In genomic region chr4:144583658-144584057, GRCh38 we compare ENCODE assay signal across 15 cellular contexts.
DNase-seq lines count a peak whose midpoint lies in the region; ATAC-seq, FAIRE-seq and TF ChIP-seq lines count a peak whose summit lies in the region.
"Had no signal": no experiment of that assay in that cellular context is flagged by ENCODE, and none has a peak within 500 bp of the region (broad histone marks: within the 10 kb centered on the region; RNA-seq: fewer than 3 reads in every experiment).

No MANE protein-coding gene starts in this region.

- H3K23ac ChIP-seq in IMR-90 (ENCODE audit: low read depth, low read length), result no peak overlapping the region

- no peaks in the 10 kb centered on the region for H3K9me3 ChIP-seq in IMR-90 (ENCODE audit: control insufficient read depth, insufficient read depth, low read length)
- no peaks in the 10 kb centered on the region for H3K9me3 ChIP-seq in keratinocyte (ENCODE audit: control insufficient read depth, low read depth, low read length)
- 0 out of 2 replicates have a peak, but pooled peaks cover 6% of the 10 kb centered on the region for H3K9me3 ChIP-seq in SJCRH30 (replicated peaks)
- H3K9me3 ChIP-seq: colonic mucosa, transverse colon had no signal

- in situ Hi-C loops in IMR-90 (cut with MboI; ENCODE audit: low sequenced_read_pairs), result no loop called here

- H4K20me1 ChIP-seq in IMR-90 (ENCODE audit: insufficient read depth, low read length) (no peaks in the 10 kb centered on the region), keratinocyte (ENCODE audit: control insufficient read depth, extremely low read depth, insufficient read depth, low read length) (no peaks in the 10 kb centered on the region)

- H3K4me3 ChIP-seq in IMR-90 (ENCODE audit: insufficient read depth, low read depth, low read length), result no peak overlapping the region
- no peak overlapping the region for H3K4me3 ChIP-seq in bronchial epithelial cell (ENCODE audit: low read depth, low read length)
- no peak overlapping the region for H3K4me3 ChIP-seq in keratinocyte (ENCODE audit: control insufficient read depth in 2 of 3, extremely low read depth in 1 of 3, insufficient read depth in 2 of 3, low read depth in 1 of 3, low read length in 3 of 3)
- no peak overlapping the region for H3K4me3 ChIP-seq in SJCRH30
- H3K4me3 ChIP-seq: colonic mucosa, esophagus squamous epithelium, transverse colon had no signal

- ATAC-seq in IMR-90 (ENCODE audit: low read depth), result no peak
- ATAC-seq in HG03457 (IDR thresholded peaks at IDR 0.05; ENCODE audit: unreplicated experiment), result no peak
- ATAC-seq: activated CD4-positive, CD25-positive, alpha-beta regulatory T cell treated with anti-CD3 and anti-CD28 coated beads, Interleukin-2, amount 50 U/mL, for 24 hours had no signal

- TF ChIP-seq POLR2A in IMR-90 (IDR thresholded peaks at IDR 0.05; ENCODE audit: low read depth, low read length), result no peak

- no peak overlapping the region for H4K8ac ChIP-seq in IMR-90 (ENCODE audit: low read depth in 2 of 2, low read length in 2 of 2)

- H2AFZ ChIP-seq in IMR-90 (replicated peaks; ENCODE audit: low read length, poor library complexity) (no peak overlapping the region), keratinocyte (ENCODE audit: control insufficient read depth, low read length) (peak overlapping the region; percentile 54)

- no peaks in the 10 kb centered on the region for H3K36me3 ChIP-seq in IMR-90 (ENCODE audit: control insufficient read depth, insufficient read depth, low read length)
- no peaks in the 10 kb centered on the region for H3K36me3 ChIP-seq in bronchial epithelial cell (ENCODE audit: control insufficient read depth, insufficient read depth, low read length)
- H3K36me3 ChIP-seq in keratinocyte (ENCODE audit: control insufficient read depth in 2 of 2, extremely low read depth in 1 of 2, insufficient read depth in 2 of 2, low read length in 2 of 2), result no peaks in the 10 kb centered on the region
- H3K36me3 ChIP-seq in SJCRH30, result no peaks in the 10 kb centered on the region
- H3K36me3 ChIP-seq: colonic mucosa, esophagus squamous epithelium, transverse colon had no signal

- no peaks in the 10 kb centered on the region for H3K27me3 ChIP-seq in IMR-90 (ENCODE audit: control insufficient read depth, insufficient read depth, low read length)
- H3K27me3 ChIP-seq in bronchial epithelial cell (ENCODE audit: control insufficient read depth, insufficient read depth, low read length), result no peaks in the 10 kb centered on the region
- H3K27me3 ChIP-seq in keratinocyte (ENCODE audit: control insufficient read depth, extremely low read depth, insufficient read depth, low read length), result no peaks in the 10 kb centered on the region
- H3K27me3 ChIP-seq in SJCRH30, result no peaks in the 10 kb centered on the region
- H3K27me3 ChIP-seq: colonic mucosa, esophagus squamous epithelium, transverse colon had no signal

- H2AK5ac ChIP-seq in IMR-90 (ENCODE audit: low read depth, low read length), result no peak overlapping the region

- no peak for FAIRE-seq in bronchial epithelial cell (lab: Jason Lieb, UNC)
- peak; percentile 60 for FAIRE-seq in keratinocyte (lab: Jason Lieb, UNC)

- H2AK9ac ChIP-seq in IMR-90 (replicated peaks; ENCODE audit: low read depth, low read length, poor library complexity), result no peak overlapping the region

- TF ChIP-seq CTCF in IMR-90 (conservative IDR thresholded peaks at IDR 0.05; ENCODE audit: low read depth, low read length), result no peak
- TF ChIP-seq CTCF in bronchial epithelial cell (IDR thresholded peaks at IDR 0.05; ENCODE audit: insufficient read depth, low read length, severe bottlenecking), result no peak
- TF ChIP-seq CTCF in keratinocyte (optimal IDR thresholded peaks at IDR 0.05 in 1 of 3, IDR thresholded peaks at IDR 0.05 in 1 of 3, conservative IDR thresholded peaks at IDR 0.05 in 1 of 3; ENCODE audit: extremely low read depth in 1 of 3, insufficient read depth in 2 of 3, low read length in 3 of 3), result no peak

- peak overlapping the region; percentile 46; the same call in 1 of the 2 replicates for H2BK20ac ChIP-seq in IMR-90 (ENCODE audit: low read depth, low read length)

- H4K5ac ChIP-seq in IMR-90 (ENCODE audit: low read depth, low read length), result no peak overlapping the region

- no peaks in the 10 kb centered on the region for H3K9me1 ChIP-seq in IMR-90 (ENCODE audit: insufficient read depth, low read length)
- no peaks in the 10 kb centered on the region for H3K9me1 ChIP-seq in keratinocyte (ENCODE audit: control insufficient read depth, extremely low read depth, insufficient read depth, low read length)

- no peak overlapping the region for H3K9ac ChIP-seq in IMR-90 (ENCODE audit: low read depth, low read length)
- no peak overlapping the region for H3K9ac ChIP-seq in keratinocyte (ENCODE audit: control insufficient read depth, extremely low read depth, insufficient read depth, low read length)

- no peaks in the 10 kb centered on the region for H3K79me1 ChIP-seq in IMR-90 (ENCODE audit: low read depth in 1 of 2, low read length in 2 of 2)

- no TSS peak for BruUV-seq in IMR-90 (replicated peaks; lab: Mats Ljungman, UMichigan)

- DNase-seq in IMR-90, result peak; percentile 47
- DNase-seq in bronchial epithelial cell (ENCODE audit: low read depth), result peak; percentile 80
- DNase-seq in keratinocyte (ENCODE audit: low read depth, low spot score), result no peak
- DNase-seq in stromal cell of bone marrow (ENCODE audit: low read depth), result peak; percentile 76
- no peak for DNase-seq in SJCRH30
- DNase-seq in HuH-7.5 (ENCODE audit: low spot score), result no peak
- DNase-seq: activated naive CD8-positive, alpha-beta T cell treated with anti-CD3 and anti-CD28 coated beads, Interleukin-2, amount 10 ng/mL, durations not matched to agents 7 days and 5 days; CD4-positive, alpha-beta memory T cell; colonic mucosa; esophagus squamous epithelium; GDM1; stimulated activated CD4-positive, alpha-beta T cell treated with anti-CD3 and anti-CD28 coated beads, Interleukin-1b, Interleukin-23, amount 100 ng/mL, for 48 hours; transverse colon had no signal

- no peaks in the 10 kb centered on the region for H3K79me2 ChIP-seq in keratinocyte (ENCODE audit: control insufficient read depth, insufficient read depth, low read length)

- H4K91ac ChIP-seq in IMR-90 (ENCODE audit: insufficient read depth, low read depth, low read length), result no peak overlapping the region

- POLR2A ChIA-PET in IMR-90 (lab: Charles Lee; ENCODE audit: unreplicated experiment), result no interaction called here

- no peak overlapping the region; the same call in 1 of the 2 replicates for H3K4ac ChIP-seq in IMR-90 (ENCODE audit: low read depth, low read length)

- no peak overlapping the region for H3K27ac ChIP-seq in IMR-90 (ENCODE audit: insufficient read depth, low read length)
- no peak overlapping the region for H3K27ac ChIP-seq in keratinocyte (ENCODE audit: control insufficient read depth, insufficient read depth, low read length)
- no peak overlapping the region for H3K27ac ChIP-seq in SJCRH30
- H3K27ac ChIP-seq: colonic mucosa, esophagus squamous epithelium had no signal

- H3K14ac ChIP-seq in IMR-90 (replicated peaks; ENCODE audit: low read depth, low read length), result no peak overlapping the region

- H2BK5ac ChIP-seq in IMR-90 (ENCODE audit: low read depth, low read length, poor library complexity, severe bottlenecking), result no peak overlapping the region

- CTCF ChIA-PET in IMR-90 (lab: Yijun Ruan, JAX), result no interaction called here

- H2BK120ac ChIP-seq in IMR-90 (ENCODE audit: low read depth, low read length), result peak overlapping the region; percentile 11; the same call in 1 of the 2 replicates

- dilution Hi-C loops in IMR-90 (cut with HindIII; ENCODE audit: low sequenced_read_pairs, unreplicated experiment), result no loop called here
- dilution Hi-C loops in keratinocyte (cut with MboI; ENCODE audit: extremely low pct_ligation_motif_present, low sequenced_read_pairs), result no loop called here

- no peak for TF ChIP-seq RAD21 in IMR-90 (IDR thresholded peaks at IDR 0.05; ENCODE audit: low read length)

- H3K4me1 ChIP-seq in IMR-90 (ENCODE audit: control insufficient read depth, insufficient read depth, low read length), result peaks cover 4% of the 10 kb centered on the region; the same call in 1 of the 2 replicates
- peaks cover 48% of the 10 kb centered on the region for H3K4me1 ChIP-seq in keratinocyte (ENCODE audit: control insufficient read depth, extremely low read depth, insufficient read depth, low read length)
- H3K4me1 ChIP-seq in SJCRH30, result no peaks in the 10 kb centered on the region
- H3K4me1 ChIP-seq: colonic mucosa, esophagus squamous epithelium had no signal

- H3K56ac ChIP-seq in IMR-90 (ENCODE audit: extremely low read depth, insufficient read depth, low read length), result no peak overlapping the region

- intact Hi-C loops in IMR-90 (cut with micrococcal nuclease), result no loop called here

- no peak overlapping the region; the same call in 1 of the 2 replicates for H3K18ac ChIP-seq in IMR-90 (ENCODE audit: low read depth, low read length)

- H2BK15ac ChIP-seq in IMR-90 (ENCODE audit: low read depth, low read length), result no peak overlapping the region

- H3K4me2 ChIP-seq in IMR-90 (ENCODE audit: low read depth, low read length) (no peak overlapping the region), keratinocyte (ENCODE audit: control insufficient read depth, extremely low read depth, insufficient read depth, low read depth, low read length) (peak overlapping the region; percentile 25)

TF ChIP-seq in IMR-90, 13 proteins besides CTCF, POLR2A, EP300 and RAD21:
- peak; percentile 70; the same call in 1 of the 2 replicates for TF ChIP-seq CEBPB (IDR thresholded peaks at IDR 0.05; ENCODE audit: low read depth, low read length)
- TF ChIP-seq MAZ (IDR thresholded peaks at IDR 0.05; ENCODE audit: borderline replicate concordance, low read depth, low read length), result no peak
TF ChIP-seq in IMR-90: peak in this region for 1.

Comparison
In these comparisons a context has a peak if more than half of its experiments do, and no peak if none do; other contexts are left out.
1. DNase-seq: peak in IMR-90 (single experiment), bronchial epithelial cell (single experiment) and stromal cell of bone marrow (single experiment); none in keratinocyte (single experiment), SJCRH30 (0 of 2) and HuH-7.5 (single experiment).